18 cellular contexts compared by ENCODE assay signal in genomic region chr3:37171144-37171543, GRCh38. TPM values are rescaled to one million over a fixed set of nuclear protein-coding genes. Genes with fewer than 3 reads are reported as not detected.
A peak's percentile ranks its signal among the peaks of the same experiment; 100 is the strongest.
DNase-seq lines count a peak whose midpoint lies in the region; ATAC-seq and TF ChIP-seq lines count a peak whose summit lies in the region.
"Had no signal": no experiment of that assay in that cellular context is flagged by ENCODE, and none has a peak within 500 bp of the region (broad histone marks: within the 10 kb centered on the region; RNA-seq: fewer than 3 reads in every experiment).

No MANE protein-coding gene starts in this region.

- no peak overlapping the region for H3K4me3 ChIP-seq in suprapubic skin
- H3K4me3 ChIP-seq: body of pancreas, pancreas had no signal

- no peak for TF ChIP-seq POLR2A in suprapubic skin (IDR thresholded peaks at IDR 0.05)

- H3K9me3 ChIP-seq in suprapubic skin: no peaks in the 10 kb centered on the region
- H3K9me3 ChIP-seq: body of pancreas, pancreas had no signal

- H3K27ac ChIP-seq in suprapubic skin: peak overlapping the region; percentile 11
- H3K27ac ChIP-seq: body of pancreas, pancreas had no signal

- H3K9me3 Mint-ChIP-seq in CD14-positive monocyte: peaks cover 0 to 3% (median 0%) of the 10 kb centered on the region in 7 donors
- H3K9me3 Mint-ChIP-seq: effector memory CD8-positive, alpha-beta T cell had no signal

- no peaks in the 10 kb centered on the region for H3K27me3 Mint-ChIP-seq in CD14-positive monocyte (ENCODE audit: low read depth in 3 of 3)
- H3K27me3 Mint-ChIP-seq: effector memory CD8-positive, alpha-beta T cell had no signal

- peaks cover 41% of the 10 kb centered on the region for H3K4me1 Mint-ChIP-seq in CD14-positive monocyte

- peaks cover 60% of the 10 kb centered on the region for H3K4me1 ChIP-seq in suprapubic skin

- H3K27me3 ChIP-seq in suprapubic skin: no peaks in the 10 kb centered on the region
- H3K27me3 ChIP-seq: body of pancreas, pancreas had no signal

- ATAC-seq in left cardiac atrium: no peak
- no peak for ATAC-seq in HG03280 (IDR thresholded peaks at IDR 0.05; ENCODE audit: unreplicated experiment)
- ATAC-seq: activated CD8-positive, alpha-beta T cell treated with anti-CD3 and anti-CD28 coated beads, Interleukin-2, amount 10 ng/mL, durations not matched to agents 7 days and 5 days; body of pancreas; effector memory CD8-positive, alpha-beta T cell; pancreas had no signal

- 36% methylated on average over 4 of the region's 4 CpGs for WGBS in suprapubic skin

- TF ChIP-seq CTCF in suprapubic skin (IDR thresholded peaks at IDR 0.05) (no peak), CD14-positive monocyte (IDR thresholded peaks at IDR 0.05) (no peak)

- peak overlapping the region in 1 of 7 donors; percentile 38 for H3K27ac Mint-ChIP-seq in CD14-positive monocyte
- H3K27ac Mint-ChIP-seq: activated CD8-positive, alpha-beta T cell treated with anti-CD3 and anti-CD28 coated beads, Interleukin-2, amount 10 ng/mL, durations not matched to agents 7 days and 5 days had no signal

- H3K4me3 Mint-ChIP-seq in CD14-positive monocyte: no peak overlapping the region
- H3K4me3 Mint-ChIP-seq: activated CD8-positive, alpha-beta T cell treated with anti-CD3 and anti-CD28 coated beads, Interleukin-2, amount 10 ng/mL, durations not matched to agents 7 days and 5 days; effector memory CD8-positive, alpha-beta T cell had no signal

- H3K36me3 ChIP-seq in suprapubic skin: peaks cover 3% of the 10 kb centered on the region

- DNase-seq in KG1 (lab: John Stamatoyannopoulos, UW) (peak; percentile 74), UCSD-AML1 (lab: John Stamatoyannopoulos, UW; ENCODE audit: unreplicated experiment) (peak; percentile 80), left cardiac atrium (peak; percentile 39), suprapubic skin (ENCODE audit: low spot score in 2 of 2) (no peak), CD14-positive monocyte (ENCODE audit: low spot score) (no peak), DMS153 (lab: John Stamatoyannopoulos, UW) (no peak)
- DNase-seq: activated CD8-positive, alpha-beta T cell treated with anti-CD3 and anti-CD28 coated beads, Interleukin-2, amount 10 ng/mL, durations not matched to agents 7 days and 5 days; activated effector memory CD4-positive, alpha-beta T cell treated with anti-CD3 and anti-CD28 coated beads, Interleukin-2, amount 50 U/mL, for 16 hours; body of pancreas; effector memory CD8-positive, alpha-beta T cell; foreskin melanocyte; HCEC 1CT; Karpas-422; NCI-H2029 treated with DMSO at 0.1 percent for 48 hours; NCI-H69; pancreas; T-helper 9 cell had no signal

- peaks cover 32 to 56% of the 10 kb centered on the region in 2 donors for H3K36me3 Mint-ChIP-seq in CD14-positive monocyte

- intact Hi-C loops in left cardiac atrium (cut with DNase I): no loop called here
- intact Hi-C loops in CD14-positive monocyte (cut with micrococcal nuclease): no loop called here

- TF ChIP-seq EP300 in suprapubic skin (IDR thresholded peaks at IDR 0.05): no peak

RNA-seq across cellular contexts. Expression of gene LRRFIP2, which starts 3.2 kb away (rescaled TPM):
- 100 to 1,000 TPM; 107 to 116 TPM for total RNA-seq in left cardiac atrium
- total RNA-seq in suprapubic skin: 100 to 1,000 TPM in 1 of 4 donors, 10 to 100 TPM in 3; 59.0 to 122 (median 72.5) TPM
- polyA plus RNA-seq in CD14-positive monocyte: 10 to 100 TPM; 30.9 to 31.7 TPM

Comparison
In these comparisons a context has a peak if more than half of its experiments do, and no peak if none do; other contexts are left out.
1. DNase-seq: peak in KG1 (single experiment), UCSD-AML1 (single experiment) and left cardiac atrium (single experiment); none in suprapubic skin (0 of 2), CD14-positive monocyte (single experiment) and DMS153 (single experiment).